Comparison of ENCODE assay signal across 14 cellular contexts in the genomic region with DNA sequence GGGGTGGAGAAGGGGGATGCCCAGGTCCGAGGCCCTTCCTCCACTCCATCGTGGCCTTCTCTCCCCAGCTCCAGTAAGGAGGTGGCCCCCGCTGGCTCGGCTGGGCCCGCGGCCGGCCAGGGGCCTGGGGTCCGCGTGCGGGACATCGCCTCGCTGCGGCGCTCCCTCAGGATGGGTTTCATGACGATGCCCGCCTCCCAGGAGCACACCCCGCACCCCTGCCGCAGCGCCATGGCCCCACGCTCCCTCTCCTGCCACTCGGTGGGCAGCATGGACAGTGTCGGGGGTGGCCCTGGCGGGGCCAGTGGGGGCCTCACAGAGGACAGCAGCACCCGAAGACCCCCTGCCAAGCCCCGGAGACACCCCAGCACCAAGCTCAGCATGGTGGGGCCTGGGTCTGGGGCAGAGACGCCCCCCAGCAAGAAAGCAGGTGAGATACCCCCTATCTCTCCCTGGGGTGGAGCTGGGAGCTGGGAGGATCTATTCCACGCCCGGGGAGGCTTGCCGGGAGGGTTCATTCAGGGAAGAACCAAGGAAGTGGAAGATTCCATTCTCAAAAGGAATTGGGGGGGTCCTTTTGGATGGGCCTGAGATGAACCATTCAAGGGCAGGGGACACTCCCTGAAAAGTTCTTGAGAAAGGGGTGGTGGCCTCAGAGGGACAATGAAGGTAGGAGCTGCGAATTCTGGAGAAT. TPM values are rescaled to one million over a fixed set of nuclear protein-coding genes. Genes with fewer than 3 reads are reported as not detected.
A peak's percentile ranks its signal among the peaks of the same experiment; 100 is the strongest.
DNase-seq lines count a peak whose midpoint lies in the region; ATAC-seq, FAIRE-seq and TF ChIP-seq lines count a peak whose summit lies in the region.
"Had no signal": no experiment of that assay in that cellular context is flagged by ENCODE, and none has a peak within 500 bp of the region (broad histone marks: within the 10 kb centered on the region; RNA-seq: fewer than 3 reads in every experiment).

No MANE protein-coding gene starts in this region.

- H4K20me1 ChIP-seq in PC-3 (ENCODE audit: low read length), result no peaks in the 10 kb centered on the region

- no peak for FAIRE-seq in small intestine (lab: Jason Lieb, UNC)

- no peak overlapping the region for H3K27ac ChIP-seq in A673 (ENCODE audit: low read depth, low read length, poor library complexity, severe bottlenecking)
- no peak overlapping the region for H3K27ac ChIP-seq in PC-3 (ENCODE audit: low read length)
- H3K27ac ChIP-seq in small intestine (ENCODE audit: low read depth in 1 of 2, low read length in 1 of 2), result no peak overlapping the region

- peaks cover 7% of the 10 kb centered on the region for H3K4me1 Mint-ChIP-seq in activated T-cell treated with anti-CD3 and anti-CD28 coated beads, Interleukin-2, amount 50 U/mL, for 72 hours (ENCODE audit: low read depth)

- WGBS in small intestine, 3 donors, result 80 to 85% (median 83%) methylated on average over 27 to 30 of the region's 30 CpGs

- H3K9me2 ChIP-seq in PC-3 (replicated peaks; ENCODE audit: low read length), result no peaks in the 10 kb centered on the region

- no peak overlapping the region for H3K27ac Mint-ChIP-seq in activated T-cell treated with anti-CD3 and anti-CD28 coated beads, Interleukin-2, amount 50 U/mL, for 72 hours
- H3K27ac Mint-ChIP-seq: activated T-helper 17 cell treated with anti-CD3 and anti-CD28 coated beads, Interleukin-2, amount 50 U/mL, for 72 hours; CD14-positive monocyte; mesothelial cell of epicardium had no signal

- H3K9me3 ChIP-seq in A673 (ENCODE audit: low read depth, low read length, poor library complexity, severe bottlenecking) (no peaks in the 10 kb centered on the region), ES-I3 (ENCODE audit: control insufficient read depth, insufficient read depth, low read length) (no peaks in the 10 kb centered on the region), PC-3 (ENCODE audit: low read length) (no peaks in the 10 kb centered on the region), small intestine (ENCODE audit: control insufficient read depth, low read depth) (no peaks in the 10 kb centered on the region)

- H3K36me3 ChIP-seq in A673 (ENCODE audit: insufficient read depth, low read length, poor library complexity, severe bottlenecking) (no peaks in the 10 kb centered on the region), ES-I3 (ENCODE audit: insufficient read depth, low read length) (no peaks in the 10 kb centered on the region), PC-3 (ENCODE audit: low read depth, low read length) (no peaks in the 10 kb centered on the region), small intestine (ENCODE audit: control insufficient read depth in 2 of 2, insufficient read depth in 2 of 2, low read length in 2 of 2) (no peaks in the 10 kb centered on the region)

- no peaks in the 10 kb centered on the region for H3K9me3 Mint-ChIP-seq in activated T-cell treated with anti-CD3 and anti-CD28 coated beads, Interleukin-2, amount 50 U/mL, for 72 hours
- H3K9me3 Mint-ChIP-seq: activated T-helper 17 cell treated with anti-CD3 and anti-CD28 coated beads, Interleukin-2, amount 50 U/mL, for 72 hours; mesothelial cell of epicardium had no signal

- H3K9ac ChIP-seq in ES-I3 (ENCODE audit: low read depth, low read length), result peak overlapping the region; percentile 36
- H3K9ac ChIP-seq in PC-3 (ENCODE audit: low read length), result no peak overlapping the region

- H3K36me3 Mint-ChIP-seq in activated T-cell treated with anti-CD3 and anti-CD28 coated beads, Interleukin-2, amount 50 U/mL, for 72 hours (ENCODE audit: insufficient read depth in 2 of 2), result no peaks in the 10 kb centered on the region

- no peaks in the 10 kb centered on the region for H3K79me2 ChIP-seq in PC-3 (ENCODE audit: low read length)

- CTCF ChIA-PET in A673 (lab: Charles Lee) (no interaction called here), PC-3 (lab: Charles Lee) (no interaction called here)

- no peak for ATAC-seq in PC-3
- ATAC-seq in GM21526 (IDR thresholded peaks at IDR 0.05; ENCODE audit: low FRiP score, unreplicated experiment), result no peak
- no peak for ATAC-seq in activated T-cell treated with anti-CD3 and anti-CD28 coated beads, Interleukin-2, amount 50 U/mL, for 72 hours (replicated peaks in 1 of 2)
- ATAC-seq: activated T-helper 17 cell treated with anti-CD3 and anti-CD28 coated beads, Interleukin-2, amount 50 U/mL, for 72 hours had no signal

- no peak overlapping the region for H3K4me3 Mint-ChIP-seq in activated T-cell treated with anti-CD3 and anti-CD28 coated beads, Interleukin-2, amount 50 U/mL, for 72 hours
- H3K4me3 Mint-ChIP-seq: activated T-helper 17 cell treated with anti-CD3 and anti-CD28 coated beads, Interleukin-2, amount 50 U/mL, for 72 hours; CD14-positive monocyte; mesothelial cell of epicardium had no signal

- DNase-seq in A673 (ENCODE audit: low spot score) (peak; percentile 82), PC-3 (peak; percentile 16), hepatic stellate cell (ENCODE audit: low spot score) (peak; percentile 50), small intestine (no peak), SHP77 treated with DMSO at 0.1 percent for 48 hours (lab: John Stamatoyannopoulos, UW) (no peak)
- no peak for DNase-seq in activated T-cell treated with anti-CD3 and anti-CD28 coated beads, Interleukin-2, amount 50 U/mL, for 72 hours
- DNase-seq: activated CD4-positive, alpha-beta T cell treated with anti-CD3 and anti-CD28 coated beads for 4 hours; NCI-H1105 had no signal

- no peak overlapping the region for H2AFZ ChIP-seq in PC-3 (ENCODE audit: low read length)

- H3K27me3 ChIP-seq in A673 (replicated peaks; ENCODE audit: insufficient read depth, low read depth, low read length, poor library complexity) (no peaks in the 10 kb centered on the region), PC-3 (ENCODE audit: low read length) (no peaks in the 10 kb centered on the region), small intestine (ENCODE audit: control insufficient read depth in 2 of 2, insufficient read depth in 2 of 2, low read length in 2 of 2) (peaks cover 0 to 2% of the 10 kb centered on the region in 2 donors)

- POLR2A ChIA-PET in A673 (lab: Charles Lee; ENCODE audit: low non-redundant PET), result no interaction called here
- POLR2A ChIA-PET in PC-3 (lab: Charles Lee; ENCODE audit: unreplicated experiment), result no interaction called here

- intact Hi-C loops in A673 (cut with micrococcal nuclease; ENCODE audit: unreplicated experiment), result no loop called here
- intact Hi-C loops in PC-3 (cut with micrococcal nuclease), result no loop called here

- H3K4me1 ChIP-seq in A673 (ENCODE audit: insufficient read depth, low read length, poor library complexity, severe bottlenecking), result peaks cover 10% of the 10 kb centered on the region
- peaks cover 6% of the 10 kb centered on the region for H3K4me1 ChIP-seq in ES-I3 (ENCODE audit: insufficient read depth, low read length)
- H3K4me1 ChIP-seq in PC-3 (ENCODE audit: insufficient read depth, low read length), result 0 out of 2 replicates have a peak, but pooled peaks cover 6% of the 10 kb centered on the region
- no peaks in the 10 kb centered on the region for H3K4me1 ChIP-seq in small intestine (ENCODE audit: control insufficient read depth in 2 of 2, insufficient read depth in 1 of 2, low read depth in 1 of 2, low read length in 1 of 2)

- H3K4me3 ChIP-seq in A673 (ENCODE audit: low read depth, low read length, poor library complexity, severe bottlenecking) (no peak overlapping the region), PC-3 (ENCODE audit: low read length) (no peak overlapping the region), small intestine (ENCODE audit: low read depth in 1 of 2, low read length in 2 of 2) (no peak overlapping the region)

- no peak for TF ChIP-seq CTCF in A673 (conservative IDR thresholded peaks at IDR 0.05; ENCODE audit: low read depth, low read length)
- TF ChIP-seq CTCF in PC-3 (conservative IDR thresholded peaks at IDR 0.05; ENCODE audit: low read depth, low read length), result no peak

- H3K27me3 Mint-ChIP-seq in activated T-cell treated with anti-CD3 and anti-CD28 coated beads, Interleukin-2, amount 50 U/mL, for 72 hours (ENCODE audit: low read depth), result no peaks in the 10 kb centered on the region
- H3K27me3 Mint-ChIP-seq: activated T-helper 17 cell treated with anti-CD3 and anti-CD28 coated beads, Interleukin-2, amount 50 U/mL, for 72 hours had no signal

- no TSS peak for BruUV-seq in A673 (replicated peaks; lab: Mats Ljungman, UMichigan)
- BruUV-seq in PC-3 (replicated peaks; lab: Mats Ljungman, UMichigan), result no TSS peak

- no peaks in the 10 kb centered on the region for H3F3A ChIP-seq in PC-3 (ENCODE audit: low read length, unreplicated experiment)

- no peak overlapping the region for H3K4me2 ChIP-seq in PC-3 (ENCODE audit: low read length)

RNA-seq across cellular contexts. Expression of a gene that starts 3.2 kb away (rescaled TPM):
- 1.3 and 3.2 TPM in 2 replicates for total RNA-seq in A673 (2021)
- 1.2 and 1.9 TPM in 2 replicates for total RNA-seq in PC-3 (2014; rRNA removed)
- polyA plus RNA-seq in small intestine, result 1 to 10 TPM in 1 of 3 donors, not detected in 2; 2.3 TPM
- under 1 TPM; 0.67 to 0.72 TPM for total RNA-seq in activated T-cell treated with anti-CD3 and anti-CD28 coated beads, Interleukin-2, amount 50 U/mL, for 72 hours
- polyA plus RNA-seq: CD14-positive monocyte had no signal

RNA-seq across cellular contexts. Expression of a gene that starts 7.9 kb away (rescaled TPM):
- 69.0 and 71.0 TPM in 2 replicates for total RNA-seq in A673 (2021)
- total RNA-seq in PC-3 (2014; rRNA removed), result 57.1 and 66.1 TPM in 2 replicates
- 10 to 100 TPM; 31.7 to 53.2 (median 45.9) TPM for polyA plus RNA-seq in small intestine
- total RNA-seq in activated T-cell treated with anti-CD3 and anti-CD28 coated beads, Interleukin-2, amount 50 U/mL, for 72 hours, result 100 to 1,000 TPM in 1 of 2 donors, 10 to 100 TPM in 1; 94.9 to 113 TPM

RNA-seq across cellular contexts. Expression of a gene that starts 22.8 kb away (rescaled TPM):
- 2.9 and 3.9 TPM in 2 replicates for total RNA-seq in A673 (2021)
- 0.11 and 2.5 TPM in 2 replicates for total RNA-seq in PC-3 (2014; rRNA removed)
- polyA plus RNA-seq in small intestine, result under 1 TPM in 2 of 3 donors, not detected in 1; 0.43 to 0.89 TPM
- 1 to 10 TPM; 5.4 to 5.6 TPM for total RNA-seq in activated T-cell treated with anti-CD3 and anti-CD28 coated beads, Interleukin-2, amount 50 U/mL, for 72 hours
- total RNA-seq: epithelial cell of proximal tubule had no signal

RNA-seq across cellular contexts. Expression of a gene that starts 50.6 kb away (rescaled TPM):
- total RNA-seq in A673 (2021) (27.3 and 37.3 TPM in 2 replicates), PC-3 (2014; rRNA removed) (36.1 and 51.1 TPM in 2 replicates)
- polyA plus RNA-seq in small intestine, result 10 to 100 TPM; 37.9 to 62.8 (median 55.7) TPM
- total RNA-seq in activated T-cell treated with anti-CD3 and anti-CD28 coated beads, Interleukin-2, amount 50 U/mL, for 72 hours, result 10 to 100 TPM; 59.0 to 68.8 TPM

RNA-seq across cellular contexts. Expression of a gene that starts 52.1 kb away (rescaled TPM):
- total RNA-seq in A673 (2021) (12.8 and 15.3 TPM in 2 replicates), PC-3 (2014; rRNA removed) (16.9 and 18.2 TPM in 2 replicates)
- polyA plus RNA-seq in small intestine, result 10 to 100 TPM in 2 of 3 donors, 1 to 10 TPM in 1; 9.5 to 23.9 (median 11.0) TPM
- 10 to 100 TPM; 35.5 to 53.7 TPM for total RNA-seq in activated T-cell treated with anti-CD3 and anti-CD28 coated beads, Interleukin-2, amount 50 U/mL, for 72 hours

Comparison
In these comparisons a context has a peak if more than half of its experiments do, and no peak if none do; other contexts are left out.
1. DNase-seq: peak in A673 (single experiment), PC-3 (single experiment) and hepatic stellate cell (single experiment); none in small intestine (single experiment), activated T-cell treated with anti-CD3 and anti-CD28 coated beads, Interleukin-2, amount 50 U/mL, for 72 hours (0 of 2) and SHP77 treated with DMSO at 0.1 percent for 48 hours (single experiment).